1 cellular context compared by ENCODE assay signal in the genomic region with DNA sequence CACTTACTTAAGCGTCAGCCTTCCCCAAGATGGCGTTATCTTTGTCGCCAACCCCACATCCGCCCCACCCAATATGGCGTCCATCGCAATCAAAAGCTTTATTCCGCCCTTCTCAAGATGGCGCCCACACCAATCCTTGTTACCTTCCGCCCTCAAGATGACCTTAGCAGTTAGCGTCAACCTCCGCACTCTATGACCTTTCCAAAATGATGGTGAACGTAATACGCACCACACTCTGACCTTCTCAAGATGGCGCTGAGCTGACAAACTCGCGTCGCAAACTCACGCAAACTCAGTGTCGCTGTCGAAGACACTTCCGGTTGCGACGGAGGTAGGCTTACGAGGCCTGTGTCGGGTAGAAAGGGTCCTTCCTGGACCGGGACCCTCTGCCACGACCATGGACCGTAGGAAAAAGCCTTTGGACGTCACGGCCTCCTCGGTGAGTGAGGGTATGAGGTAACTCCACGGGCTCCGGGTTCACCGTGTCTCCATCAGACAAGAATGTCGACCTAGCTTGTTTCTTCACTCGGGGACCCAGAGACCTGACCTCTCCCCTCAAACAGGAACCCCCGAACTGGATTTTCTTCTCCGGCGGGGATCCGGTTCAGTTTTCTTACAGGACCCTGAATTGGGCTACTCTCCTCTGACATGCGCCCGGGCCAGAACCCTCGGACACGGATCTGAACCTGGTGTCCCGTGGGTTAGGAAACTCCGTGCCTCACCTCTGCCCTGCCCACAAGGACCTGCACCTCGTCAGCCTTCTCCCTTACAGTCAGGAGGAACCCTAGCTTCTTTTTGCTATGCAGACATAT.
A peak's percentile ranks its signal among the peaks of the same experiment; 100 is the strongest.
TF ChIP-seq lines count a peak whose summit lies in the region.

A gene (plus strand): TSS at position 323 of the 812 bp plus-strand sequence. CDS start 75 bp downstream, at position 398.

TF ChIP-seq in HepG2, 621 proteins besides CTCF, POLR2A, EP300 and RAD21 (continued from another document and continues in another):
- TF ChIP-seq, protein P1, sequence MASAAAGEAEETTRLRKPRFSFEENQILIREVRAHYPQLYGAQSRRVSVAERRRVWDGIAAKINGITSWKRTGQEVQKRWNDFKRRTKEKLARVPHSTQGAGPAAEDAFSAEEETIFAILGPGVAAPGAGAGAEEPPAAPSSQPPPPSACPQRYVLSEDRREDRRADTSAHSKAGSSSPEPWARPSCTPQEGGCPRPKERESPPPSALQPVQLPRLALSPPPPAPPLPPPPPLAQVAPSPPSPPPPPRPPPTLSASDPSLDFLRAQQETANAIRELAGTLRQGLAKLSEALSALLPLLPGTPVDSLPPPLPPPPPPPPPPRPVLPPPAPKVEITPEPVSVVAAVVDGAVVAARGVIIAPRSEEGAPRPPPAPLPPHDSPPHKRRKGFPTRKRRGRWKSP (CRISPR knock-in tag; IDR thresholded peaks at IDR 0.05) = peak; percentile 17; the same call in 1 of the 2 replicates
- TF ChIP-seq PHF5A (CRISPR knock-in tag; IDR thresholded peaks at IDR 0.05; ENCODE audit: low read depth, unreplicated experiment) = peak; percentile 42
- 0 out of 2 replicates have a peak, but pooled peaks have one; percentile 66 for TF ChIP-seq ZNF891 (CRISPR knock-in tag; IDR thresholded peaks at IDR 0.05)
- 0 out of 2 replicates have a peak, but pooled peaks have one; percentile 77 for TF ChIP-seq SMAD9 (CRISPR knock-in tag; IDR thresholded peaks at IDR 0.05)
- TF ChIP-seq, protein P2, sequence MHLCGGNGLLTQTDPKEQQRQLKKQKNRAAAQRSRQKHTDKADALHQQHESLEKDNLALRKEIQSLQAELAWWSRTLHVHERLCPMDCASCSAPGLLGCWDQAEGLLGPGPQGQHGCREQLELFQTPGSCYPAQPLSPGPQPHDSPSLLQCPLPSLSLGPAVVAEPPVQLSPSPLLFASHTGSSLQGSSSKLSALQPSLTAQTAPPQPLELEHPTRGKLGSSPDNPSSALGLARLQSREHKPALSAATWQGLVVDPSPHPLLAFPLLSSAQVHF (CRISPR knock-in tag; IDR thresholded peaks at IDR 0.05) = no peak
- TF ChIP-seq BRD4 (CRISPR knock-in tag; IDR thresholded peaks at IDR 0.05) = peak; percentile 97
- TF ChIP-seq, protein P3, sequence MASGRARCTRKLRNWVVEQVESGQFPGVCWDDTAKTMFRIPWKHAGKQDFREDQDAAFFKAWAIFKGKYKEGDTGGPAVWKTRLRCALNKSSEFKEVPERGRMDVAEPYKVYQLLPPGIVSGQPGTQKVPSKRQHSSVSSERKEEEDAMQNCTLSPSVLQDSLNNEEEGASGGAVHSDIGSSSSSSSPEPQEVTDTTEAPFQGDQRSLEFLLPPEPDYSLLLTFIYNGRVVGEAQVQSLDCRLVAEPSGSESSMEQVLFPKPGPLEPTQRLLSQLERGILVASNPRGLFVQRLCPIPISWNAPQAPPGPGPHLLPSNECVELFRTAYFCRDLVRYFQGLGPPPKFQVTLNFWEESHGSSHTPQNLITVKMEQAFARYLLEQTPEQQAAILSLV (CRISPR knock-in tag; IDR thresholded peaks at IDR 0.05; ENCODE audit: borderline replicate concordance) = peak; percentile 92; the same call in 1 of the 2 replicates
- peak; percentile 87; the same call in 1 of the 2 replicates for TF ChIP-seq NRL (CRISPR knock-in tag; IDR thresholded peaks at IDR 0.05; ENCODE audit: borderline replicate concordance)
- 0 out of 2 replicates have a peak, but pooled peaks have one; percentile 31 for TF ChIP-seq ZNF337 (CRISPR knock-in tag; IDR thresholded peaks at IDR 0.05; ENCODE audit: borderline replicate concordance, low read depth)
- TF ChIP-seq CHD4 (IDR thresholded peaks at IDR 0.05; ENCODE audit: borderline replicate concordance, low read length) = no peak
- peak; percentile 94 for TF ChIP-seq CREB1 (IDR thresholded peaks at IDR 0.05)
- TF ChIP-seq CREB1 (CRISPR knock-in tag; IDR thresholded peaks at IDR 0.05) = peak; percentile 98
- no peak for TF ChIP-seq PAX8 (CRISPR knock-in tag; IDR thresholded peaks at IDR 0.05; ENCODE audit: borderline replicate concordance)
- TF ChIP-seq NFIC (IDR thresholded peaks at IDR 0.05; ENCODE audit: low read length) = no peak
- TF ChIP-seq, protein P4, sequence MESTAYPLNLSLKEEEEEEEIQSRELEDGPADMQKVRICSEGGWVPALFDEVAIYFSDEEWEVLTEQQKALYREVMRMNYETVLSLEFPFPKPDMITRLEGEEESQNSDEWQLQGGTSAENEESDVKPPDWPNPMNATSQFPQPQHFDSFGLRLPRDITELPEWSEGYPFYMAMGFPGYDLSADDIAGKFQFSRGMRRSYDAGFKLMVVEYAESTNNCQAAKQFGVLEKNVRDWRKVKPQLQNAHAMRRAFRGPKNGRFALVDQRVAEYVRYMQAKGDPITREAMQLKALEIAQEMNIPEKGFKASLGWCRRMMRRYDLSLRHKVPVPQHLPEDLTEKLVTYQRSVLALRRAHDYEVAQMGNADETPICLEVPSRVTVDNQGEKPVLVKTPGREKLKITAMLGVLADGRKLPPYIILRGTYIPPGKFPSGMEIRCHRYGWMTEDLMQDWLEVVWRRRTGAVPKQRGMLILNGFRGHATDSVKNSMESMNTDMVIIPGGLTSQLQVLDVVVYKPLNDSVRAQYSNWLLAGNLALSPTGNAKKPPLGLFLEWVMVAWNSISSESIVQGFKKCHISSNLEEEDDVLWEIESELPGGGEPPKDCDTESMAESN (CRISPR knock-in tag; conservative IDR thresholded peaks at IDR 0.05) = peak; percentile 71; the same call in 1 of the 2 replicates
- peak; percentile 99 for TF ChIP-seq PHF8 (CRISPR knock-in tag; IDR thresholded peaks at IDR 0.05)
- peak; percentile 71; the same call in 1 of the 2 replicates for TF ChIP-seq ZNF547 (CRISPR knock-in tag; IDR thresholded peaks at IDR 0.05)
- TF ChIP-seq MEIS2 (CRISPR knock-in tag; IDR thresholded peaks at IDR 0.05) = peak; percentile 46; the same call in 1 of the 2 replicates
- TF ChIP-seq XRCC5 (optimal IDR thresholded peaks at IDR 0.05; ENCODE audit: low read length) = peak; percentile 77
- TF ChIP-seq XBP1 (CRISPR knock-in tag; IDR thresholded peaks at IDR 0.05) = 0 out of 2 replicates have a peak, but pooled peaks have one; percentile 45
- TF ChIP-seq ZKSCAN8 (CRISPR knock-in tag; IDR thresholded peaks at IDR 0.05; ENCODE audit: borderline replicate concordance) = 0 out of 2 replicates have a peak, but pooled peaks have one; percentile 41
- TF ChIP-seq HOXA5 (CRISPR knock-in tag; IDR thresholded peaks at IDR 0.05) = peak; percentile 72
- peak; percentile 92 for TF ChIP-seq DMAP1 (CRISPR knock-in tag; IDR thresholded peaks at IDR 0.05)
- TF ChIP-seq, protein P5, sequence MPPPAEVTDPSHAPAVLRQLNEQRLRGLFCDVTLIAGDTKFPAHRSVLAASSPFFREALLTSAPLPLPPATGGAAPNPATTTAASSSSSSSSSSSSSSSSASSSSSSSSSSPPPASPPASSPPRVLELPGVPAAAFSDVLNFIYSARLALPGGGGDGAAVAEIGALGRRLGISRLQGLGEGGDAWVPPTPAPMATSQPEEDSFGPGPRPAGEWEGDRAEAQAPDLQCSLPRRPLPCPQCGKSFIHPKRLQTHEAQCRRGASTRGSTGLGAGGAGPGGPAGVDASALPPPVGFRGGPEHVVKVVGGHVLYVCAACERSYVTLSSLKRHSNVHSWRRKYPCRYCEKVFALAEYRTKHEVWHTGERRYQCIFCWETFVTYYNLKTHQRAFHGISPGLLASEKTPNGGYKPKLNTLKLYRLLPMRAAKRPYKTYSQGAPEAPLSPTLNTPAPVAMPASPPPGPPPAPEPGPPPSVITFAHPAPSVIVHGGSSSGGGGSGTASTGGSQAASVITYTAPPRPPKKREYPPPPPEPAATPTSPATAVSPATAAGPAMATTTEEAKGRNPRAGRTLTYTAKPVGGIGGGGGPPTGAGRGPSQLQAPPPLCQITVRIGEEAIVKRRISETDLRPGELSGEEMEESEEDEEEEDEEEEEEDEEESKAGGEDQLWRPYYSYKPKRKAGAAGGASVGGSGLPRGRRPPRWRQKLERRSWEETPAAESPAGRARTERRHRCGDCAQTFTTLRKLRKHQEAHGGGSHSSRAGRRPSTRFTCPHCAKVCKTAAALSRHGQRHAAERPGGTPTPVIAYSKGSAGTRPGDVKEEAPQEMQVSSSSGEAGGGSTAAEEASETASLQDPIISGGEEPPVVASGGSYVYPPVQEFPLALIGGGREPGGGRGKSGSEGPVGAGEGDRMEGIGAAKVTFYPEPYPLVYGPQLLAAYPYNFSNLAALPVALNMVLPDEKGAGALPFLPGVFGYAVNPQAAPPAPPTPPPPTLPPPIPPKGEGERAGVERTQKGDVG (CRISPR knock-in tag; IDR thresholded peaks at IDR 0.05; ENCODE audit: borderline replicate concordance) = no peak
- TF ChIP-seq, protein P6, sequence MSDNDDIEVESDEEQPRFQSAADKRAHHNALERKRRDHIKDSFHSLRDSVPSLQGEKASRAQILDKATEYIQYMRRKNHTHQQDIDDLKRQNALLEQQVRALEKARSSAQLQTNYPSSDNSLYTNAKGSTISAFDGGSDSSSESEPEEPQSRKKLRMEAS (IDR thresholded peaks at IDR 0.05) = peak; percentile 55; the same call in 1 of the 2 replicates
- TF ChIP-seq HOXA3 (CRISPR knock-in tag; IDR thresholded peaks at IDR 0.05) = peak; percentile 100
- TF ChIP-seq ATF1 (CRISPR knock-in tag; IDR thresholded peaks at IDR 0.05) = peak; percentile 97
- TF ChIP-seq ZBTB20 (CRISPR knock-in tag; IDR thresholded peaks at IDR 0.05; ENCODE audit: borderline replicate concordance, low read depth) = peak; percentile 72; the same call in 1 of the 2 replicates
- TF ChIP-seq ZNF746 (CRISPR knock-in tag; IDR thresholded peaks at IDR 0.05) = no peak
- TF ChIP-seq, protein P7, sequence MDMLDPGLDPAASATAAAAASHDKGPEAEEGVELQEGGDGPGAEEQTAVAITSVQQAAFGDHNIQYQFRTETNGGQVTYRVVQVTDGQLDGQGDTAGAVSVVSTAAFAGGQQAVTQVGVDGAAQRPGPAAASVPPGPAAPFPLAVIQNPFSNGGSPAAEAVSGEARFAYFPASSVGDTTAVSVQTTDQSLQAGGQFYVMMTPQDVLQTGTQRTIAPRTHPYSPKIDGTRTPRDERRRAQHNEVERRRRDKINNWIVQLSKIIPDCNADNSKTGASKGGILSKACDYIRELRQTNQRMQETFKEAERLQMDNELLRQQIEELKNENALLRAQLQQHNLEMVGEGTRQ (IDR thresholded peaks at IDR 0.05; ENCODE audit: low read depth, low read length) = no peak
- TF ChIP-seq, protein P7 (CRISPR knock-in tag; IDR thresholded peaks at IDR 0.05; ENCODE audit: borderline replicate concordance) = no peak
- TF ChIP-seq CC2D1A (CRISPR knock-in tag; IDR thresholded peaks at IDR 0.05) = no peak
- TF ChIP-seq HNF4A (CRISPR knock-in tag; IDR thresholded peaks at IDR 0.05) = peak; percentile 38; the same call in 1 of the 2 replicates
- TF ChIP-seq, protein P8, sequence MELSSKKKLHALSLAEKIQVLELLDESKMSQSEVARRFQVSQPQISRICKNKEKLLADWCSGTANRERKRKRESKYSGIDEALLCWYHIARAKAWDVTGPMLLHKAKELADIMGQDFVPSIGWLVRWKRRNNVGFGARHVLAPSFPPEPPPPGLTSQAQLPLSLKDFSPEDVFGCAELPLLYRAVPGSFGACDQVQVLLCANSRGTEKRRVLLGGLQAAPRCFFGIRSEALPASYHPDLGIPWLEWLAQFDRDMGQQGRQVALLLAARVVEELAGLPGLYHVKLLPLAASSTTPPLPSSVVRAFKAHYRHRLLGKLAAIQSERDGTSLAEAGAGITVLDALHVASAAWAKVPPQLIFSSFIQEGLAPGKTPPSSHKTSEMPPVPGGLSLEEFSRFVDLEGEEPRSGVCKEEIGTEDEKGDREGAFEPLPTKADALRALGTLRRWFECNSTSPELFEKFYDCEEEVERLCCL (CRISPR knock-in tag; IDR thresholded peaks at IDR 0.05; ENCODE audit: borderline replicate concordance) = peak; percentile 21; the same call in 1 of the 2 replicates
- TF ChIP-seq, protein P9, sequence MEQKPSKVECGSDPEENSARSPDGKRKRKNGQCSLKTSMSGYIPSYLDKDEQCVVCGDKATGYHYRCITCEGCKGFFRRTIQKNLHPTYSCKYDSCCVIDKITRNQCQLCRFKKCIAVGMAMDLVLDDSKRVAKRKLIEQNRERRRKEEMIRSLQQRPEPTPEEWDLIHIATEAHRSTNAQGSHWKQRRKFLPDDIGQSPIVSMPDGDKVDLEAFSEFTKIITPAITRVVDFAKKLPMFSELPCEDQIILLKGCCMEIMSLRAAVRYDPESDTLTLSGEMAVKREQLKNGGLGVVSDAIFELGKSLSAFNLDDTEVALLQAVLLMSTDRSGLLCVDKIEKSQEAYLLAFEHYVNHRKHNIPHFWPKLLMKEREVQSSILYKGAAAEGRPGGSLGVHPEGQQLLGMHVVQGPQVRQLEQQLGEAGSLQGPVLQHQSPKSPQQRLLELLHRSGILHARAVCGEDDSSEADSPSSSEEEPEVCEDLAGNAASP (CRISPR knock-in tag; IDR thresholded peaks at IDR 0.05; ENCODE audit: borderline replicate concordance) = peak; percentile 79; the same call in 1 of the 2 replicates
- TF ChIP-seq ZNF251 (CRISPR knock-in tag; IDR thresholded peaks at IDR 0.05) = no peak
- TF ChIP-seq CCDC6 (CRISPR knock-in tag; IDR thresholded peaks at IDR 0.05) = peak; percentile 90
- TF ChIP-seq, protein P10, sequence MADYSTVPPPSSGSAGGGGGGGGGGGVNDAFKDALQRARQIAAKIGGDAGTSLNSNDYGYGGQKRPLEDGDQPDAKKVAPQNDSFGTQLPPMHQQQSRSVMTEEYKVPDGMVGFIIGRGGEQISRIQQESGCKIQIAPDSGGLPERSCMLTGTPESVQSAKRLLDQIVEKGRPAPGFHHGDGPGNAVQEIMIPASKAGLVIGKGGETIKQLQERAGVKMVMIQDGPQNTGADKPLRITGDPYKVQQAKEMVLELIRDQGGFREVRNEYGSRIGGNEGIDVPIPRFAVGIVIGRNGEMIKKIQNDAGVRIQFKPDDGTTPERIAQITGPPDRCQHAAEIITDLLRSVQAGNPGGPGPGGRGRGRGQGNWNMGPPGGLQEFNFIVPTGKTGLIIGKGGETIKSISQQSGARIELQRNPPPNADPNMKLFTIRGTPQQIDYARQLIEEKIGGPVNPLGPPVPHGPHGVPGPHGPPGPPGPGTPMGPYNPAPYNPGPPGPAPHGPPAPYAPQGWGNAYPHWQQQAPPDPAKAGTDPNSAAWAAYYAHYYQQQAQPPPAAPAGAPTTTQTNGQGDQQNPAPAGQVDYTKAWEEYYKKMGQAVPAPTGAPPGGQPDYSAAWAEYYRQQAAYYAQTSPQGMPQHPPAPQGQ (CRISPR knock-in tag; IDR thresholded peaks at IDR 0.05; ENCODE audit: borderline replicate concordance) = 0 out of 2 replicates have a peak, but pooled peaks have one; percentile 26
